In the genomic region with DNA sequence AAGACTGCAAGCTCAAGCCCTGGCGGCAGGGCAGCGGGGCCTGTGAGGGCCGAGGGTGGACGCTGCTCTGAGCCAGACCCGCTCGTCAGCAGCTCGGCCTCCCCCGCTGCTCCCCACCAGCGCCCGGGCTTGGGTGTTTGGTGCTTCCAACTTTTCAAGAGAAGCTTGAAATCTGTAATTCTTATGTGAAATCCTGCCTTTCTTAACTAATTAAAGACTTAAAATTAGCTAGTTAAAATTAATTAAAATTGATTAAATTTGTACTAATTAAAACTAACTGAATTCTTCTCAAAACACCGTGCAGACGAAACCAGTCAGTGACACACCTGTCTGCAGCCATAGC, we compare ENCODE assay signal across 9 cellular contexts. TPM values are rescaled to one million over a fixed set of nuclear protein-coding genes. Genes with fewer than 3 reads are reported as not detected.
DNase-seq lines count a peak whose midpoint lies in the region; ATAC-seq and TF ChIP-seq lines count a peak whose summit lies in the region.
"Had no signal": no experiment of that assay in that cellular context is flagged by ENCODE, and none has a peak within 500 bp of the region (broad histone marks: within the 10 kb centered on the region; RNA-seq: fewer than 3 reads in every experiment).

No MANE protein-coding gene starts in this region.

- ATAC-seq in body of pancreas (no peak), naive B cell (ENCODE audit: low read depth in 2 of 2) (no peak), upper lobe of left lung (ENCODE audit: low FRiP score in 2 of 2) (no peak)

- H3K9ac ChIP-seq in KMS-11, result peak overlapping the region; percentile 74

- no peaks in the 10 kb centered on the region for H3K36me3 ChIP-seq in KMS-11 (ENCODE audit: insufficient read depth)
- H3K36me3 ChIP-seq in body of pancreas (replicated peaks in 1 of 2; ENCODE audit: insufficient read depth in 1 of 2, low read depth in 2 of 2), result no peaks in the 10 kb centered on the region
- H3K36me3 ChIP-seq in upper lobe of left lung, result no peaks in the 10 kb centered on the region
- H3K36me3 ChIP-seq: colonic mucosa had no signal

- H3K79me2 ChIP-seq in KMS-11 (ENCODE audit: insufficient read depth, low read depth), result no peaks in the 10 kb centered on the region

- peaks cover 0 to 17% (median 13%) of the 10 kb centered on the region in 3 donors for H3K27me3 Mint-ChIP-seq in naive B cell
- H3K27me3 Mint-ChIP-seq in activated naive CD4-positive, alpha-beta T cell treated with anti-CD3 and anti-CD28 coated beads for 36 hours (ENCODE audit: low read depth), result no peaks in the 10 kb centered on the region
- peaks cover 10% of the 10 kb centered on the region for H3K27me3 Mint-ChIP-seq in activated CD4-positive, alpha-beta memory T cell treated with anti-CD3 and anti-CD28 coated beads, Interleukin-2, amount 10 ng/mL, durations not matched to agents 7 days and 5 days

- H3K4me2 ChIP-seq in KMS-11, result peak overlapping the region; percentile 63

- H3K4me1 ChIP-seq in KMS-11 (ENCODE audit: low read depth, poor library complexity, severe bottlenecking) (no peaks in the 10 kb centered on the region), body of pancreas (peaks cover 7% of the 10 kb centered on the region), upper lobe of left lung (peaks cover 0 to 37% (median 15%) of the 10 kb centered on the region in 4 donors)

- TF ChIP-seq POLR2A in body of pancreas (IDR thresholded peaks at IDR 0.05), result no peak
- TF ChIP-seq POLR2A in upper lobe of left lung (IDR thresholded peaks at IDR 0.05), result no peak

- H3K27me3 ChIP-seq in KMS-11 (ENCODE audit: insufficient read depth, low read depth) (peaks cover 22% of the 10 kb centered on the region; the same call in 1 of the 2 replicates), body of pancreas (no peaks in the 10 kb centered on the region), upper lobe of left lung (no peaks in the 10 kb centered on the region)
- H3K27me3 ChIP-seq: colonic mucosa had no signal

- CTCF ChIA-PET in activated naive CD4-positive, alpha-beta T cell treated with anti-CD3 and anti-CD28 coated beads for 36 hours (lab: Charles Lee), result interaction anchor here (0.9 to 1.8 kb wide), 4 partner anchors 11 to 418 kb away, joined by 3 to 17 read pairs (median 4); no protein-coding TSS in a partner anchor
- CTCF ChIA-PET in activated CD4-positive, alpha-beta memory T cell treated with anti-CD3 and anti-CD28 coated beads, Interleukin-2, amount 10 ng/mL, durations not matched to agents 7 days and 5 days (lab: Charles Lee), result interaction anchor here (0.8 to 1.6 kb wide), 8 partner anchors 12 to 324 kb away, joined by 3 to 16 read pairs (median 4); no protein-coding TSS in a partner anchor

- peak overlapping the region in 1 of 6 donors; percentile 84 for H3K27ac Mint-ChIP-seq in naive B cell
- no peak overlapping the region for H3K27ac Mint-ChIP-seq in activated naive CD4-positive, alpha-beta T cell treated with anti-CD3 and anti-CD28 coated beads for 36 hours
- no peak overlapping the region for H3K27ac Mint-ChIP-seq in activated CD4-positive, alpha-beta memory T cell treated with anti-CD3 and anti-CD28 coated beads, Interleukin-2, amount 10 ng/mL, durations not matched to agents 7 days and 5 days

- intact Hi-C loops in body of pancreas (cut with DNase I), result loop anchor here (5.0 to 10.0 kb wide), 2 partner anchors 41 to 269 kb away; no protein-coding TSS in a partner anchor
- intact Hi-C loops in activated naive CD4-positive, alpha-beta T cell treated with anti-CD3 and anti-CD28 coated beads for 36 hours (cut with micrococcal nuclease), result no loop called here

- POLR2A ChIA-PET in activated CD4-positive, alpha-beta memory T cell treated with anti-CD3 and anti-CD28 coated beads, Interleukin-2, amount 10 ng/mL, durations not matched to agents 7 days and 5 days (lab: Charles Lee), result interaction anchor here (1.1 to 1.2 kb wide), 2 partner anchors 36 to 42 kb away, joined by 3 to 7 read pairs; no protein-coding TSS in a partner anchor

- WGBS in body of pancreas, 2 donors, result 41 to 49% methylated on average over 8 to 12 of the region's 12 CpGs
- 61 to 67% methylated on average over 9 to 12 of the region's 12 CpGs for WGBS in upper lobe of left lung, 2 donors

- H2AFZ ChIP-seq in KMS-11 (ENCODE audit: low read depth), result peak overlapping the region; percentile 77; the same call in 1 of the 2 replicates

- H3K4me1 Mint-ChIP-seq in naive B cell, result peaks cover 13 to 19% (median 14%) of the 10 kb centered on the region in 3 donors
- H3K4me1 Mint-ChIP-seq in activated naive CD4-positive, alpha-beta T cell treated with anti-CD3 and anti-CD28 coated beads for 36 hours (ENCODE audit: low read depth), result peaks cover 14% of the 10 kb centered on the region
- peaks cover 24% of the 10 kb centered on the region for H3K4me1 Mint-ChIP-seq in activated CD4-positive, alpha-beta memory T cell treated with anti-CD3 and anti-CD28 coated beads, Interleukin-2, amount 10 ng/mL, durations not matched to agents 7 days and 5 days

- no peak for TF ChIP-seq EP300 in upper lobe of left lung (IDR thresholded peaks at IDR 0.05)

- no peaks in the 10 kb centered on the region for H4K20me1 ChIP-seq in KMS-11 (ENCODE audit: insufficient read depth)

- H3K27ac ChIP-seq in KMS-11 (no peak overlapping the region; the same call in 1 of the 2 replicates), body of pancreas (peak overlapping the region; percentile 81 to 94 (median 86)), upper lobe of left lung (peak overlapping the region in 3 of 4 donors; percentile 62 to 86 (median 81))

- no peaks in the 10 kb centered on the region for H3K36me3 Mint-ChIP-seq in naive B cell
- no peaks in the 10 kb centered on the region for H3K36me3 Mint-ChIP-seq in activated naive CD4-positive, alpha-beta T cell treated with anti-CD3 and anti-CD28 coated beads for 36 hours (ENCODE audit: low read depth)
- H3K36me3 Mint-ChIP-seq in activated CD4-positive, alpha-beta memory T cell treated with anti-CD3 and anti-CD28 coated beads, Interleukin-2, amount 10 ng/mL, durations not matched to agents 7 days and 5 days (ENCODE audit: low read depth), result no peaks in the 10 kb centered on the region
- H3K36me3 Mint-ChIP-seq: immature natural killer cell had no signal

- TF ChIP-seq CTCF in KMS-11 (conservative IDR thresholded peaks at IDR 0.05; ENCODE audit: low read depth, low read length) (peak; percentile 21; the same call in 1 of the 2 replicates), body of pancreas (IDR thresholded peaks at IDR 0.05) (no peak), upper lobe of left lung (IDR thresholded peaks at IDR 0.05) (peak in 1 of 6 experiments; percentile 22)

- H3K9me3 Mint-ChIP-seq in naive B cell, result no peaks in the 10 kb centered on the region
- no peaks in the 10 kb centered on the region for H3K9me3 Mint-ChIP-seq in activated naive CD4-positive, alpha-beta T cell treated with anti-CD3 and anti-CD28 coated beads for 36 hours
- H3K9me3 Mint-ChIP-seq in activated CD4-positive, alpha-beta memory T cell treated with anti-CD3 and anti-CD28 coated beads, Interleukin-2, amount 10 ng/mL, durations not matched to agents 7 days and 5 days, result no peaks in the 10 kb centered on the region
- H3K9me3 Mint-ChIP-seq: immature natural killer cell had no signal

- H3K4me3 Mint-ChIP-seq in naive B cell, result peak overlapping the region in 5 of 8 donors; percentile 32 to 76 (median 59)
- no peak overlapping the region for H3K4me3 Mint-ChIP-seq in activated naive CD4-positive, alpha-beta T cell treated with anti-CD3 and anti-CD28 coated beads for 36 hours
- no peak overlapping the region for H3K4me3 Mint-ChIP-seq in activated CD4-positive, alpha-beta memory T cell treated with anti-CD3 and anti-CD28 coated beads, Interleukin-2, amount 10 ng/mL, durations not matched to agents 7 days and 5 days

- H3K4me3 ChIP-seq in KMS-11 (IDR thresholded peaks at IDR 0.05; ENCODE audit: insufficient read depth, low read depth, low read length), result no peak overlapping the region
- H3K4me3 ChIP-seq in body of pancreas, result no peak overlapping the region
- H3K4me3 ChIP-seq in upper lobe of left lung, result peak overlapping the region in 3 of 4 donors; percentile 51 to 59 (median 54)

- DNase-seq in body of pancreas, result no peak
- no peak for DNase-seq in naive B cell
- DNase-seq in upper lobe of left lung, result no peak
- DNase-seq in activated naive CD4-positive, alpha-beta T cell treated with anti-CD3 and anti-CD28 coated beads for 36 hours, result no peak
- DNase-seq in OCI-M2 (lab: John Stamatoyannopoulos, UW; ENCODE audit: unreplicated experiment), result no peak
- no peak for DNase-seq in activated CD4-positive, alpha-beta memory T cell treated with anti-CD3 and anti-CD28 coated beads, Interleukin-2, amount 10 ng/mL, durations not matched to agents 7 days and 5 days

- H3K9me3 ChIP-seq in body of pancreas (no peaks in the 10 kb centered on the region), upper lobe of left lung (no peaks in the 10 kb centered on the region)
- H3K9me3 ChIP-seq: colonic mucosa had no signal

RNA-seq across cellular contexts. Expression of gene SLC19A1, which starts 14.0 kb away (rescaled TPM):
- total RNA-seq in body of pancreas, result 1 to 10 TPM; 2.6 to 7.0 TPM
- polyA plus RNA-seq in naive B cell (ENCODE audit: low read depth in 6 of 6), result 10 to 100 TPM in 1 of 6 donors, 1 to 10 TPM in 5; 2.9 to 20.0 (median 4.3) TPM
- 10 to 100 TPM; 36.4 to 75.6 (median 49.9) TPM for total RNA-seq in upper lobe of left lung
- total RNA-seq in activated naive CD4-positive, alpha-beta T cell treated with anti-CD3 and anti-CD28 coated beads for 36 hours, result 10 to 100 TPM; 32.2 to 33.0 TPM
- 10 to 100 TPM; 30.0 to 31.2 TPM for total RNA-seq in activated CD4-positive, alpha-beta memory T cell treated with anti-CD3 and anti-CD28 coated beads, Interleukin-2, amount 10 ng/mL, durations not matched to agents 7 days and 5 days

Comparison
In these comparisons a context has a peak if more than half of its experiments do, and no peak if none do; other contexts are left out.
1. H3K4me3 ChIP-seq: peak in upper lobe of left lung (3 of 4); none in KMS-11 (single experiment) and body of pancreas (0 of 2).
2. H3K4me3 Mint-ChIP-seq: peak in naive B cell (5 of 8); none in activated naive CD4-positive, alpha-beta T cell treated with anti-CD3 and anti-CD28 coated beads for 36 hours (single experiment) and activated CD4-positive, alpha-beta memory T cell treated with anti-CD3 and anti-CD28 coated beads, Interleukin-2, amount 10 ng/mL, durations not matched to agents 7 days and 5 days (single experiment).